In genomic region chr1:117967900-117968299, GRCh38 we compare ENCODE assay signal across 11 cellular contexts. TPM values are rescaled to one million over a fixed set of nuclear protein-coding genes. Genes with fewer than 3 reads are reported as not detected.
DNase-seq lines count a peak whose midpoint lies in the region; ATAC-seq, FAIRE-seq and TF ChIP-seq lines count a peak whose summit lies in the region.
"Had no signal": no experiment of that assay in that cellular context is flagged by ENCODE, and none has a peak within 500 bp of the region (broad histone marks: within the 10 kb centered on the region; RNA-seq: fewer than 3 reads in every experiment).

No MANE protein-coding gene starts in this region.

- H3K4me3 ChIP-seq in BE2C (ENCODE audit: low read depth, low read length), result no peak overlapping the region
- no peak overlapping the region for H3K4me3 ChIP-seq in RWPE2 (ENCODE audit: severe bottlenecking)
- H3K4me3 ChIP-seq in small intestine (ENCODE audit: low read depth in 1 of 2, low read length in 2 of 2), result no peak overlapping the region
- H3K4me3 ChIP-seq in left ventricle myocardium inferior, result no peak overlapping the region
- H3K4me3 ChIP-seq: skin epidermis had no signal

- peak; percentile 11 for DNase-seq in BE2C
- peak; percentile 17 for DNase-seq in NAMALWA (ENCODE audit: low spot score)
- no peak for DNase-seq in RWPE2 (ENCODE audit: low spot score)
- peak; percentile 73 for DNase-seq in fibroblast of the conjunctiva (ENCODE audit: low read depth)
- DNase-seq in small intestine, result no peak
- no peak for DNase-seq in substantia nigra (lab: John Stamatoyannopoulos, UW)
- no peak for DNase-seq in left ventricle myocardium inferior
- no peak for DNase-seq in Right ventricle myocardium superior
- DNase-seq: activated CD4-positive, CD25-positive, alpha-beta regulatory T cell; glutamatergic neuron had no signal

- WGBS in small intestine, 3 donors, result 44 to 50% (median 47%) methylated on average over 2 of the region's 2 CpGs

- no peak for FAIRE-seq in small intestine (lab: Jason Lieb, UNC)

- H3K27ac ChIP-seq in RWPE2 (ENCODE audit: poor library complexity, severe bottlenecking) (no peak overlapping the region), small intestine (ENCODE audit: low read depth in 1 of 2, low read length in 1 of 2) (no peak overlapping the region), substantia nigra (ENCODE audit: low read depth, low read length, poor library complexity, severe bottlenecking) (no peak overlapping the region), left ventricle myocardium inferior (replicated peaks) (no peak overlapping the region)
- H3K27ac ChIP-seq: skin epidermis had no signal

- H3K27me3 ChIP-seq in BE2C (no peaks in the 10 kb centered on the region), RWPE2 (ENCODE audit: insufficient read depth, poor library complexity, severe bottlenecking) (no peaks in the 10 kb centered on the region), small intestine (ENCODE audit: control insufficient read depth in 2 of 2, insufficient read depth in 2 of 2, low read length in 2 of 2) (no peaks in the 10 kb centered on the region), left ventricle myocardium inferior (ENCODE audit: low read depth) (peaks cover 7% of the 10 kb centered on the region)

- intact Hi-C loops in left ventricle myocardium inferior (cut with micrococcal nuclease) (no loop called here), Right ventricle myocardium superior (cut with DNase I) (no loop called here)

- 0 out of 3 replicates have a peak, but pooled peaks have one; percentile 38 for ATAC-seq in RWPE2 (ENCODE audit: low read depth)
- no peak for ATAC-seq in Right ventricle myocardium superior (ENCODE audit: poor library complexity)

- H3K36me3 ChIP-seq in BE2C (peaks cover 6% of the 10 kb centered on the region), RWPE2 (ENCODE audit: low read depth) (no peaks in the 10 kb centered on the region), small intestine (ENCODE audit: control insufficient read depth in 2 of 2, insufficient read depth in 2 of 2, low read length in 2 of 2) (no peaks in the 10 kb centered on the region), left ventricle myocardium inferior (no peaks in the 10 kb centered on the region)

- TF ChIP-seq CTCF in BE2C (IDR thresholded peaks at IDR 0.05; ENCODE audit: low read depth, low read length) (no peak), RWPE2 (IDR thresholded peaks at IDR 0.05; ENCODE audit: poor library complexity, severe bottlenecking) (no peak), left ventricle myocardium inferior (IDR thresholded peaks at IDR 0.05; ENCODE audit: borderline replicate concordance) (no peak)

- H3K9me3 ChIP-seq in BE2C (no peaks in the 10 kb centered on the region), RWPE2 (ENCODE audit: severe bottlenecking) (no peaks in the 10 kb centered on the region), small intestine (ENCODE audit: control insufficient read depth, low read depth) (no peaks in the 10 kb centered on the region), left ventricle myocardium inferior (replicated peaks) (no peaks in the 10 kb centered on the region)

- no peaks in the 10 kb centered on the region; the same call in 1 of the 2 replicates for H3K4me1 ChIP-seq in BE2C
- H3K4me1 ChIP-seq in RWPE2 (ENCODE audit: insufficient read depth, poor library complexity, severe bottlenecking), result peaks cover 2% of the 10 kb centered on the region
- H3K4me1 ChIP-seq in small intestine (ENCODE audit: control insufficient read depth in 2 of 2, insufficient read depth in 1 of 2, low read depth in 1 of 2, low read length in 1 of 2), result no peaks in the 10 kb centered on the region
- H3K4me1 ChIP-seq in left ventricle myocardium inferior, result no peaks in the 10 kb centered on the region

RNA-seq across cellular contexts. Expression of gene WDR3, which starts 38.4 kb away (rescaled TPM):
- polyA plus RNA-seq in BE2C (2012; ENCODE audit: insufficient read depth, insufficient read length, low read depth), result 53.8 TPM
- 1 to 10 TPM; 1.9 to 7.8 (median 4.0) TPM for polyA plus RNA-seq in small intestine
- total RNA-seq in left ventricle myocardium inferior (10.8 TPM), Right ventricle myocardium superior (12.3 TPM)

RNA-seq across cellular contexts. Expression of gene GDAP2, which starts 38.5 kb away (rescaled TPM):
- polyA plus RNA-seq in BE2C (2012; ENCODE audit: insufficient read depth, insufficient read length, low read depth), result 7.6 TPM
- polyA plus RNA-seq in small intestine, result 1 to 10 TPM; 4.6 to 9.8 (median 5.7) TPM
- total RNA-seq in left ventricle myocardium inferior (18.8 TPM), Right ventricle myocardium superior (13.3 TPM)

Comparison
In these comparisons a context has a peak if more than half of its experiments do, and no peak if none do; other contexts are left out.
1. DNase-seq: peak in BE2C (single experiment), NAMALWA (single experiment) and fibroblast of the conjunctiva (single experiment); none in RWPE2 (single experiment), small intestine (single experiment), substantia nigra (0 of 49), left ventricle myocardium inferior (single experiment) and Right ventricle myocardium superior (single experiment).